Comparison of ENCODE assay signal across 8 cellular contexts in genomic region chr16:75433732-75434413, GRCh38. TPM values are rescaled to one million over a fixed set of nuclear protein-coding genes. Genes with fewer than 3 reads are reported as not detected.
DNase-seq lines count a peak whose midpoint lies in the region; ATAC-seq, FAIRE-seq and TF ChIP-seq lines count a peak whose summit lies in the region.

No MANE protein-coding gene starts in this region.

- peak overlapping the region; percentile 98 for H3K4me2 ChIP-seq in DOHH2 (ENCODE audit: low read length)

- ATAC-seq in GM19463 (IDR thresholded peaks at IDR 0.05; ENCODE audit: unreplicated experiment), result peak; percentile 60
- peak; percentile 60 for ATAC-seq in HG03520 (IDR thresholded peaks at IDR 0.05; ENCODE audit: unreplicated experiment)
- peak; percentile 65 to 83 (median 76) for ATAC-seq in heart right ventricle
- peak; percentile 66 to 77 (median 74) for ATAC-seq in pancreas

- H3K27ac ChIP-seq in DOHH2 (ENCODE audit: low read depth, low read length) (peak overlapping the region; percentile 69), heart right ventricle (peak overlapping the region; percentile 88 to 99 (median 95)), pancreas (peak overlapping the region; percentile 91 to 98 (median 94))

- H3K27me3 ChIP-seq in DOHH2 (ENCODE audit: control insufficient read depth, low read length) (no peaks in the 10 kb centered on the region), adipocyte (replicated peaks; ENCODE audit: control insufficient read depth, insufficient read depth, low read length) (no peaks in the 10 kb centered on the region), heart right ventricle (no peaks in the 10 kb centered on the region), pancreas (no peaks in the 10 kb centered on the region)

- H3K9me3 ChIP-seq in DOHH2 (ENCODE audit: control insufficient read depth, insufficient read depth, low read length) (no peaks in the 10 kb centered on the region), adipocyte (ENCODE audit: control insufficient read depth, low read length) (no peaks in the 10 kb centered on the region), heart right ventricle (no peaks in the 10 kb centered on the region), pancreas (no peaks in the 10 kb centered on the region)

- H3K36me3 ChIP-seq in DOHH2 (ENCODE audit: control insufficient read depth, low read length) (no peaks in the 10 kb centered on the region), adipocyte (ENCODE audit: control insufficient read depth, insufficient read depth, low read length, severe bottlenecking) (no peaks in the 10 kb centered on the region), heart right ventricle (no peaks in the 10 kb centered on the region), pancreas (no peaks in the 10 kb centered on the region)

- H3K79me2 ChIP-seq in DOHH2 (ENCODE audit: control insufficient read depth, low read length), result peaks cover 46% of the 10 kb centered on the region

- H3F3A ChIP-seq in DOHH2 (ENCODE audit: control insufficient read depth, insufficient read depth), result no peaks in the 10 kb centered on the region

- H3K4me3 ChIP-seq in DOHH2 (ENCODE audit: low read length) (peak overlapping the region; percentile 94), adipocyte (ENCODE audit: low read length) (peak overlapping the region; percentile 98), heart right ventricle (peak overlapping the region; percentile 57 to 99 (median 88)), pancreas (peak overlapping the region; percentile 62 to 97 (median 88))

- DNase-seq in NCI-H82 (lab: John Stamatoyannopoulos, UW) (peak; percentile 85), adipocyte (ENCODE audit: low read depth) (peak; percentile 94), heart right ventricle (peak in 1 of 2 donors; percentile 80), pancreas (peak in 4 of 6 donors; percentile 67 to 80 (median 76))
- no peak for DNase-seq in stimulated activated CD4-positive, alpha-beta T cell treated with anti-CD3 and anti-CD28 coated beads, Interleukin-12 subunit alpha, Interleukin-12 subunit beta, amount 100 ng/mL, for 4 hours

- WGBS in heart right ventricle, 2 donors, result 1 to 4% methylated on average over 32 of the region's 32 CpGs
- WGBS in pancreas, 2 donors, result 0 to 2% methylated on average over 32 of the region's 32 CpGs

- no peaks in the 10 kb centered on the region for H4K20me1 ChIP-seq in DOHH2 (ENCODE audit: control insufficient read depth, insufficient read depth, low read depth, low read length)

- TF ChIP-seq CTCF in DOHH2 (IDR thresholded peaks at IDR 0.05; ENCODE audit: low read depth, low read length, poor library complexity, severe bottlenecking) (no peak), heart right ventricle (IDR thresholded peaks at IDR 0.05) (no peak), pancreas (IDR thresholded peaks at IDR 0.05) (no peak)

- peaks cover 32% of the 10 kb centered on the region for H3K4me1 ChIP-seq in DOHH2 (ENCODE audit: control insufficient read depth, low read length)
- peaks cover 14% of the 10 kb centered on the region for H3K4me1 ChIP-seq in adipocyte (ENCODE audit: control insufficient read depth, insufficient read depth, low read length)
- peaks cover 0 to 38% (median 26%) of the 10 kb centered on the region in 9 donors for H3K4me1 ChIP-seq in heart right ventricle
- peaks cover 0 to 10% (median 9%) of the 10 kb centered on the region in 3 donors for H3K4me1 ChIP-seq in pancreas

- FAIRE-seq in pancreas (lab: Jason Lieb, UNC), result no peak

- H3K9me2 ChIP-seq in DOHH2 (replicated peaks; ENCODE audit: control insufficient read depth, low read length), result no peaks in the 10 kb centered on the region

- H3K9ac ChIP-seq in adipocyte (ENCODE audit: low read length), result peak overlapping the region; percentile 88

- intact Hi-C loops in heart right ventricle (cut with DNase I), result loop anchor here in 1 of 10 donors (1.0 kb wide), 1 partner anchor 83 kb away; no protein-coding TSS in a partner anchor
- intact Hi-C loops in pancreas (cut with DNase I), result no loop called here

RNA-seq across cellular contexts. Expression of gene CFDP1, which starts 0.6 kb away (rescaled TPM):
- 10 to 100 TPM; 19.0 to 27.8 (median 24.9) TPM for total RNA-seq in heart right ventricle
- polyA plus RNA-seq in heart right ventricle, result 10 to 100 TPM; 38.6 to 63.6 TPM
- 10 to 100 TPM; 19.3 to 28.6 (median 22.1) TPM for total RNA-seq in pancreas
- 10 to 100 TPM; 33.3 to 57.5 TPM for polyA plus RNA-seq in pancreas

RNA-seq across cellular contexts. Expression of gene TMEM170A, which starts 30.6 kb away (rescaled TPM):
- total RNA-seq in heart right ventricle (10 to 100 TPM in 4 of 10 donors, 1 to 10 TPM in 6; 7.2 to 12.5 (median 9.3) TPM), pancreas (10 to 100 TPM in 1 of 6 donors, 1 to 10 TPM in 5; 7.1 to 12.6 (median 8.8) TPM)
- polyA plus RNA-seq in heart right ventricle (1 to 10 TPM; 3.8 to 6.9 TPM), pancreas (1 to 10 TPM; 4.3 to 5.7 TPM)
